ENCODE assay signal across 8 cellular contexts in the genomic region with DNA sequence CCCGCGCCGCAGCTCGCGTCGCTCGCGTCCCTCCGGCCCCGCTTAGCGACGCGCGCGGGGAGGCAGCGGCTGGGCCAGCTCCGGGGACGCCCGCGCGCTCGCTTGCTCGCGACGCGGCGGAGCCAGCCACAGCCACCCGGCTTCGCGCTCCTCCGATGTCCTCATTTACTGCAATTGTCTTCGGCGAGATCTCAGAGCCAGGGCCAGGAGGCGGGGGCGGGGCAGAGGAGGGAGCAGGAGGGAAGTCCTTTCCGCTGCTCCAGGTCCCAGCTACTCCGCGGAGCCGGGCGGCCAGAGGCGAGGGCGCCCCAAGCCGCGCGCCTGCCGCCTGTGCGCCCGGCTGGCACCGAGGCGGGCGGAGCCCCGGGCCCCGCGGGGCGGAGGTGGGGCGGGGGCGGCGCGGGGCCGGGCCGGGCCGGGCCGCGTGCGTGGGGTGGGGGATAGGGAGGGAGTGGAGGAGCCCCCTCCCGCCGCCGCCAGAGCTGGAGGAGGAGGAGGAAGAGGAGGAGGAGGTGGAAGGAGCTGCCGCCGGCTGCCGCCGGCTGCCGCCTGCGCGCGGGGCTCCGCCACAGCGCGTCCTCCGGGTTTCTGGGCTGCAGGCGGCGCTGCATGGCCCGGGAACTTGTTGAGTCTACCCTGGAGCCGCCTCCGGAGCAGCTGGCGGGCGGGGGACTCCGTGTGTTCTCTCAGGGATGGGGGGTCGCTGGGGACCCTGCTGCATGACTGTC. TPM values are rescaled to one million over a fixed set of nuclear protein-coding genes. Genes with fewer than 3 reads are reported as not detected.
DNase-seq lines count a peak whose midpoint lies in the region; ATAC-seq and FAIRE-seq lines count a peak whose summit lies in the region.

A gene with protein sequence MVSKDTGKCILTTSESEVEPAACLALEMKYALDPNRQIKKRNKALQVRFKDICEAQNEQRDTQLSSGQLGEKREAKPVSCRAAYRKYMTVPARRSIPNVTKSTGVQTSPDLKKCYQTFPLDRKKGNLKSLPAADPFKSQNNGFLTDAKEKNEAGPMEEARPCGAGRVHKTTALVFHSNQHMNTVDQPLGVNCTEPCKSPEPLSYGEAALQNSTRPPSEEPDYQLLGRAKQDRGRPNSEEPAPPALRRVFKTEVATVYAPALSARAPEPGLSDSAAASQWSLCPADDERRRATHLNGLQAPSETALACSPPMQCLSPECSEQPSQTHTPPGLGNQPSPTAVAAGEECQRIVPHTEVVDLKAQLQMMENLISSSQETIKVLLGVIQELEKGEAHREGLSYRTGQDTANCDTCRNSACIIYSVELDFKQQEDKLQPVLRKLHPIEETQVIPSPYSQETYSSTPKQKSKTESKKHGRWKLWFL (minus strand): TSS at position 365 of the 728 bp plus-strand sequence. CDS start 20,196 bp downstream, outside the sequence.

- DNase-seq in DMS114 treated with DMSO at 0.1 percent for 48 hours (lab: John Stamatoyannopoulos, UW; ENCODE audit: unreplicated experiment) (peak; percentile 11), RPMI7951 (ENCODE audit: low read depth) (peak; percentile 35), globus pallidus (ENCODE audit: low spot score) (peak; percentile 54), pons (ENCODE audit: low spot score) (peak; percentile 27), NAMALWA (ENCODE audit: low spot score) (no peak), GM19239 (ENCODE audit: insufficient read length, low spot score) (no peak)
- no peak for DNase-seq in activated effector memory CD4-positive, alpha-beta T cell treated with Interleukin-2 at 50 U/mL for 16 hours

- FAIRE-seq in GM19239 (lab: Jason Lieb, UNC): no peak

- no peak for ATAC-seq in HG02642 (IDR thresholded peaks at IDR 0.05; ENCODE audit: poor library complexity, unreplicated experiment)

RNA-seq across cellular contexts. Expression of the gene that starts here (rescaled TPM):
- total RNA-seq in RPMI7951 (2014; rRNA removed; shearing (Covaris generic)): under 0.01 TPM in 1 of 2 replicates, not detected in the other

Comparison
In these comparisons a context has a peak if more than half of its experiments do, and no peak if none do; other contexts are left out.
1. Peak in DNase-seq in RPMI7951; RNA of the gene not detected or under 1 TPM.
2. DNase-seq: peak in DMS114 treated with DMSO at 0.1 percent for 48 hours (single experiment), globus pallidus (single experiment) and pons (single experiment); none in NAMALWA (single experiment), GM19239 (single experiment) and activated effector memory CD4-positive, alpha-beta T cell treated with Interleukin-2 at 50 U/mL for 16 hours (single experiment).